1 cellular context compared by ENCODE assay signal in genomic region chr3:149393355-149394165, GRCh38.
A peak's percentile ranks its signal among the peaks of the same experiment; 100 is the strongest.
TF ChIP-seq lines count a peak whose summit lies in the region.

No MANE protein-coding gene starts in this region.

TF ChIP-seq in HepG2, 621 proteins besides CTCF, POLR2A, EP300 and RAD21 (continued from another document):
- TF ChIP-seq ATF4 (CRISPR knock-in tag; IDR thresholded peaks at IDR 0.05): 0 out of 4 replicates have a peak, but pooled peaks of 1 of the 2 experiments have one; percentile 9
- TF ChIP-seq MAF1 (CRISPR knock-in tag; IDR thresholded peaks at IDR 0.05; ENCODE audit: borderline replicate concordance): no peak
- TF ChIP-seq SMAD3 (CRISPR knock-in tag; IDR thresholded peaks at IDR 0.05): peak; percentile 45; the same call in 1 of the 2 replicates
- no peak for TF ChIP-seq ZFP36 (IDR thresholded peaks at IDR 0.05; ENCODE audit: borderline replicate concordance, low read depth, low read length, partially characterized antibody)
- no peak for TF ChIP-seq NFATC3 (CRISPR knock-in tag; IDR thresholded peaks at IDR 0.05)
- TF ChIP-seq ZBTB10 (CRISPR knock-in tag; IDR thresholded peaks at IDR 0.05; ENCODE audit: borderline replicate concordance): no peak
- peak; percentile 59 for TF ChIP-seq GATAD2A (CRISPR knock-in tag; IDR thresholded peaks at IDR 0.05)
- no peak for TF ChIP-seq FOXM1 (CRISPR knock-in tag; IDR thresholded peaks at IDR 0.05)
- 0 out of 2 replicates have a peak, but pooled peaks have one; percentile 27 for TF ChIP-seq ISL2 (CRISPR knock-in tag; IDR thresholded peaks at IDR 0.05)
- TF ChIP-seq SRSF9 (IDR thresholded peaks at IDR 0.05; ENCODE audit: borderline replicate concordance, insufficient read depth, low read depth, low read length, poor library complexity, severe bottlenecking): no peak
- TF ChIP-seq HNF4A (CRISPR knock-in tag; IDR thresholded peaks at IDR 0.05): 0 out of 2 replicates have a peak, but pooled peaks have one; percentile 5
- no peak for TF ChIP-seq DMTF1 (CRISPR knock-in tag; IDR thresholded peaks at IDR 0.05)
- no peak for TF ChIP-seq SP140L (CRISPR knock-in tag; IDR thresholded peaks at IDR 0.05; ENCODE audit: borderline replicate concordance)
- no peak for TF ChIP-seq IRF9 (CRISPR knock-in tag; IDR thresholded peaks at IDR 0.05; ENCODE audit: borderline replicate concordance)
- TF ChIP-seq LCORL (IDR thresholded peaks at IDR 0.05): no peak
- no peak for TF ChIP-seq LCORL (CRISPR knock-in tag; IDR thresholded peaks at IDR 0.05)
- no peak for TF ChIP-seq PATZ1 (CRISPR knock-in tag; IDR thresholded peaks at IDR 0.05)
- TF ChIP-seq ZMYM4 (CRISPR knock-in tag; IDR thresholded peaks at IDR 0.05): peak; percentile 67; the same call in 1 of the 2 replicates
- TF ChIP-seq ZNF784 (CRISPR knock-in tag; IDR thresholded peaks at IDR 0.05; ENCODE audit: borderline replicate concordance): no peak
- TF ChIP-seq KMT2B (CRISPR knock-in tag; IDR thresholded peaks at IDR 0.05): peak; percentile 41; the same call in 1 of the 2 replicates
- no peak for TF ChIP-seq ZNF75D (CRISPR knock-in tag; IDR thresholded peaks at IDR 0.05; ENCODE audit: borderline replicate concordance)
- TF ChIP-seq FOXK1 (CRISPR knock-in tag; IDR thresholded peaks at IDR 0.05; ENCODE audit: borderline replicate concordance, low read depth): peak; percentile 32; the same call in 1 of the 2 replicates
- peak; percentile 70; the same call in 1 of the 2 replicates for TF ChIP-seq IRF2 (CRISPR knock-in tag; IDR thresholded peaks at IDR 0.05)
- TF ChIP-seq KDM3A (CRISPR knock-in tag; IDR thresholded peaks at IDR 0.05; ENCODE audit: low read depth): 0 out of 2 replicates have a peak, but pooled peaks have one; percentile 24
